Comparison of ENCODE assay signal across 13 cellular contexts in the genomic region with DNA sequence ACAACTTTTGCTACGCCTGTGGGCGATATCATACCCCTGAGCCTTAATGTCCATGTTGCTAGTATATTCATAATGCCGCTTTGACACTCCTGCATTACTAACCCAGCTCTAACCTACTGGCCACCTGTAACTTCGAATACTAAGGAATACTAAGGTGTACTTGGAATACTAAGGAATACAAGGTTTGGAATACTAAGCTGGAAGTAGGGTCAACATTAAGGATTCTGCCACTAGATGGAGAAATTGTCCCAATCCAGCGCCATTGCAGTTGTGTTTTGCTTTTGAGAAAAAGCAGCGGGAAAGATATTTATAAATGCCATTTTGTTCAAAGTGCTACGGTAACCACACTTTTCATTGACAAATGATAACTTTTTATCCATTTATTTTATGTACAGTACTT. TPM values are rescaled to one million over a fixed set of nuclear protein-coding genes. Genes with fewer than 3 reads are reported as not detected.
DNase-seq lines count a peak whose midpoint lies in the region; ATAC-seq, FAIRE-seq and TF ChIP-seq lines count a peak whose summit lies in the region.
"Had no signal": no experiment of that assay in that cellular context is flagged by ENCODE, and none has a peak within 500 bp of the region (broad histone marks: within the 10 kb centered on the region; RNA-seq: fewer than 3 reads in every experiment).

No MANE protein-coding gene starts in this region.

- POLR2A ChIA-PET in IMR-90 (lab: Charles Lee; ENCODE audit: unreplicated experiment), result no interaction called here
- POLR2A ChIA-PET in K562 (lab: Yijun Ruan, JAX), result no interaction called here

- no peak overlapping the region for H4K91ac ChIP-seq in IMR-90 (ENCODE audit: insufficient read depth, low read depth, low read length)

- H3K9ac ChIP-seq in IMR-90 (ENCODE audit: low read depth, low read length) (no peak overlapping the region), K562 (ENCODE audit: insufficient read depth in 1 of 2, low read depth in 2 of 2, low read length in 2 of 2) (no peak overlapping the region), mesendoderm (ENCODE audit: low read length) (no peak overlapping the region)

- no peak overlapping the region for H3K18ac ChIP-seq in IMR-90 (ENCODE audit: low read depth, low read length)
- no peak overlapping the region for H3K18ac ChIP-seq in mesendoderm (ENCODE audit: low read length)

- H3K27ac ChIP-seq in IMR-90 (ENCODE audit: insufficient read depth, low read length) (no peak overlapping the region), K562 (ENCODE audit: extremely low read depth, low read depth, low read length) (no peak overlapping the region), mesendoderm (ENCODE audit: low read depth, low read length) (no peak overlapping the region)
- H3K27ac ChIP-seq: epithelial cell of prostate, skin epidermis had no signal

- H2BK5ac ChIP-seq in IMR-90 (ENCODE audit: low read depth, low read length, poor library complexity, severe bottlenecking) (no peak overlapping the region), mesendoderm (ENCODE audit: low read length) (no peak overlapping the region)

- H3K36me3 ChIP-seq in IMR-90 (ENCODE audit: control insufficient read depth, insufficient read depth, low read length), result no peaks in the 10 kb centered on the region
- no peaks in the 10 kb centered on the region for H3K36me3 ChIP-seq in K562 (ENCODE audit: control insufficient read depth, insufficient read depth, low read length)
- H3K36me3 ChIP-seq in mesendoderm (ENCODE audit: control insufficient read depth, insufficient read depth, low read length), result peaks cover 2% of the 10 kb centered on the region

- no peak overlapping the region for H3K14ac ChIP-seq in IMR-90 (replicated peaks; ENCODE audit: low read depth, low read length)

- no peak overlapping the region for H2BK20ac ChIP-seq in IMR-90 (ENCODE audit: low read depth, low read length)

- H2AFZ ChIP-seq in IMR-90 (replicated peaks; ENCODE audit: low read length, poor library complexity) (no peak overlapping the region), K562 (ENCODE audit: low read depth, low read length) (no peak overlapping the region)

- H4K8ac ChIP-seq in IMR-90 (ENCODE audit: low read depth in 2 of 2, low read length in 2 of 2) (no peak overlapping the region), mesendoderm (ENCODE audit: low read depth, low read length) (no peak overlapping the region)

- intact Hi-C loops in IMR-90 (cut with micrococcal nuclease) (loop anchor here (1.0 kb wide), 1 partner anchor 243 kb away; no protein-coding TSS in a partner anchor), K562 (cut with micrococcal nuclease) (loop anchor here (1.0 kb wide), 2 partner anchors 106 to 243 kb away; no protein-coding TSS in a partner anchor)

- H2BK120ac ChIP-seq in IMR-90 (ENCODE audit: low read depth, low read length), result no peak overlapping the region
- H2BK120ac ChIP-seq in mesendoderm (ENCODE audit: low read depth, low read length), result no peak overlapping the region

- no peaks in the 10 kb centered on the region for H3K9me1 ChIP-seq in IMR-90 (ENCODE audit: insufficient read depth, low read length)
- H3K9me1 ChIP-seq in K562 (ENCODE audit: control insufficient read depth, insufficient read depth, low read length), result no peaks in the 10 kb centered on the region

- H3K79me1 ChIP-seq in IMR-90 (ENCODE audit: low read depth in 1 of 2, low read length in 2 of 2) (no peaks in the 10 kb centered on the region), mesendoderm (ENCODE audit: low read length) (no peaks in the 10 kb centered on the region)

- no CpG with 5 or more reads among the region's 7 CpGs for WGBS in IMR-90 (ENCODE audit: extremely low coverage in 2 of 2, insufficient read length in 1 of 2), 2 experiments
- under 1% methylated on average over 7 of the region's 7 CpGs for WGBS in K562 (ENCODE audit: insufficient coverage, low coverage, missing lambda C conversion rate)
- no CpG with 5 or more reads among the region's 7 CpGs for WGBS in mesendoderm (ENCODE audit: extremely low coverage, insufficient coverage, low lambda C conversion rate)

- no peak for TF ChIP-seq EP300 in K562 (IDR thresholded peaks at IDR 0.05; ENCODE audit: low read length)

- no peaks in the 10 kb centered on the region for H3K4me1 ChIP-seq in IMR-90 (ENCODE audit: control insufficient read depth, insufficient read depth, low read length)
- peaks cover 0 to 3% of the 10 kb centered on the region in 2 experiments; a peak in 1 of 5 replicates for H3K4me1 ChIP-seq in K562 (replicated peaks in 1 of 2; ENCODE audit: control insufficient read depth in 2 of 2, insufficient read depth in 2 of 2, low read length in 2 of 2)
- H3K4me1 ChIP-seq in mesendoderm (ENCODE audit: control insufficient read depth, low read depth, low read length), result no peaks in the 10 kb centered on the region

- H3K4ac ChIP-seq in IMR-90 (ENCODE audit: low read depth, low read length) (no peak overlapping the region), mesendoderm (ENCODE audit: low read depth, low read length) (no peak overlapping the region)

- H3K9me3 ChIP-seq in IMR-90 (ENCODE audit: control insufficient read depth, insufficient read depth, low read length) (no peaks in the 10 kb centered on the region), K562 (replicated peaks; ENCODE audit: control insufficient read depth, insufficient read depth, low read depth, low read length) (no peaks in the 10 kb centered on the region)

- H3K4me3 Mint-ChIP-seq in nephron, result no peak overlapping the region
- H3K4me3 Mint-ChIP-seq: activated naive CD4-positive, alpha-beta T cell treated with anti-CD3 and anti-CD28 coated beads, Interleukin-2, amount 50 U/mL, for 24 hours; stimulated activated effector memory CD8-positive, alpha-beta T cell treated with anti-CD3 and anti-CD28 coated beads, Interleukin-12 subunit alpha, Interleukin-12 subunit beta, amount 100 ng/mL, for 72 hours had no signal

- TF ChIP-seq POLR2A in IMR-90 (IDR thresholded peaks at IDR 0.05; ENCODE audit: low read depth, low read length), result no peak
- TF ChIP-seq POLR2A in K562 (conservative IDR thresholded peaks at IDR 0.05), result no peak

- peaks cover 35% of the 10 kb centered on the region for H3K27me3 Mint-ChIP-seq in nephron (ENCODE audit: low read depth)

- dilution Hi-C loops in IMR-90 (cut with HindIII; ENCODE audit: low sequenced_read_pairs, unreplicated experiment), result no loop called here

- TF ChIP-seq RAD21 in IMR-90 (IDR thresholded peaks at IDR 0.05; ENCODE audit: low read length) (peak; percentile 25; the same call in 1 of the 2 replicates), K562 (CRISPR knock-in tag; conservative IDR thresholded peaks at IDR 0.05 in 1 of 2, IDR thresholded peaks at IDR 0.05 in 1 of 2) (peak; percentile 54 to 73)

- H3K36me3 Mint-ChIP-seq in nephron (ENCODE audit: low read depth), result no peaks in the 10 kb centered on the region
- H3K36me3 Mint-ChIP-seq: stimulated activated effector memory CD8-positive, alpha-beta T cell treated with anti-CD3 and anti-CD28 coated beads, Interleukin-12 subunit alpha, Interleukin-12 subunit beta, amount 100 ng/mL, for 72 hours had no signal

- H4K20me1 ChIP-seq in IMR-90 (ENCODE audit: insufficient read depth, low read length), result no peaks in the 10 kb centered on the region
- H4K20me1 ChIP-seq in K562 (replicated peaks; ENCODE audit: control insufficient read depth, insufficient read depth, low read length), result no peaks in the 10 kb centered on the region

- CTCF ChIA-PET in IMR-90 (lab: Yijun Ruan, JAX) (interaction anchor here (0.7 to 0.9 kb wide), 2 partner anchors 10 to 105 kb away, joined by 3 read pairs; no protein-coding TSS in a partner anchor), K562 (lab: Yijun Ruan, JAX; ENCODE audit: low intra/inter-chr PET ratio) (interaction anchor here (0.6 to 2.0 kb wide), 2 partner anchors 119 to 244 kb away, joined by 3 to 5 read pairs; no protein-coding TSS in a partner anchor)

- H3K4me2 ChIP-seq in IMR-90 (ENCODE audit: low read depth, low read length), result no peak overlapping the region
- H3K4me2 ChIP-seq in K562 (ENCODE audit: insufficient read depth, low read length), result no peak overlapping the region
- no peak overlapping the region for H3K4me2 ChIP-seq in mesendoderm (ENCODE audit: low read length)

- no peak for ATAC-seq in IMR-90 (ENCODE audit: low read depth)
- ATAC-seq in K562, result no peak
- ATAC-seq in HG02610 (IDR thresholded peaks at IDR 0.05; ENCODE audit: unreplicated experiment), result no peak
- ATAC-seq: left ventricle myocardium superior; stimulated activated effector memory CD8-positive, alpha-beta T cell treated with anti-CD3 and anti-CD28 coated beads, Interleukin-12 subunit alpha, Interleukin-12 subunit beta, amount 100 ng/mL, for 72 hours had no signal

- BruUV-seq in IMR-90 (replicated peaks; lab: Mats Ljungman, UMichigan) (no TSS peak), K562 (replicated peaks; lab: Mats Ljungman, UMichigan) (no TSS peak)

- H2AK5ac ChIP-seq in IMR-90 (ENCODE audit: low read depth, low read length), result no peak overlapping the region
- H2AK5ac ChIP-seq in mesendoderm (ENCODE audit: low read length), result no peak overlapping the region

- FAIRE-seq in K562 (lab: Jason Lieb, UNC), result peak; percentile 79

- peak; percentile 40 for DNase-seq in COLO829 (ENCODE audit: low spot score)
- peak; percentile 9 for DNase-seq in IMR-90
- no peak for DNase-seq in K562 (ENCODE audit: extremely low read depth in 1 of 4, low spot score in 3 of 4)
- DNase-seq in NCI-H1048 (lab: John Stamatoyannopoulos, UW), result no peak
- no peak for DNase-seq in mesendoderm
- DNase-seq in NOMO-1 treated with dmso at 0.1 percent for 144 hours (lab: John Stamatoyannopoulos, UW; ENCODE audit: unreplicated experiment), result no peak
- DNase-seq: left ventricle myocardium superior had no signal

- no peaks in the 10 kb centered on the region for H3K79me2 ChIP-seq in K562 (ENCODE audit: control insufficient read depth, insufficient read depth, low read length)
- no peaks in the 10 kb centered on the region for H3K79me2 ChIP-seq in mesendoderm (ENCODE audit: control insufficient read depth, insufficient read depth, low read length)

- H3K27ac Mint-ChIP-seq in nephron, result no peak overlapping the region
- H3K27ac Mint-ChIP-seq: activated naive CD4-positive, alpha-beta T cell treated with anti-CD3 and anti-CD28 coated beads, Interleukin-2, amount 50 U/mL, for 24 hours; stimulated activated effector memory CD8-positive, alpha-beta T cell treated with anti-CD3 and anti-CD28 coated beads, Interleukin-12 subunit alpha, Interleukin-12 subunit beta, amount 100 ng/mL, for 72 hours had no signal

- H4K5ac ChIP-seq in IMR-90 (ENCODE audit: low read depth, low read length) (no peak overlapping the region), mesendoderm (ENCODE audit: low read length) (no peak overlapping the region)

- no peak overlapping the region for H3K4me3 ChIP-seq in IMR-90 (ENCODE audit: insufficient read depth, low read depth, low read length)
- H3K4me3 ChIP-seq in K562, result no peak overlapping the region
- no peak overlapping the region for H3K4me3 ChIP-seq in mesendoderm (ENCODE audit: low read length)
- H3K4me3 ChIP-seq: skin epidermis had no signal

- H2AK9ac ChIP-seq in IMR-90 (replicated peaks; ENCODE audit: low read depth, low read length, poor library complexity), result no peak overlapping the region

- H3K4me1 Mint-ChIP-seq in nephron, result no peaks in the 10 kb centered on the region
- H3K4me1 Mint-ChIP-seq: activated naive CD4-positive, alpha-beta T cell treated with anti-CD3 and anti-CD28 coated beads, Interleukin-2, amount 50 U/mL, for 24 hours; stimulated activated effector memory CD8-positive, alpha-beta T cell treated with anti-CD3 and anti-CD28 coated beads, Interleukin-12 subunit alpha, Interleukin-12 subunit beta, amount 100 ng/mL, for 72 hours had no signal

- H3K23ac ChIP-seq in IMR-90 (ENCODE audit: low read depth, low read length) (no peak overlapping the region), mesendoderm (ENCODE audit: low read length) (no peak overlapping the region)

- H3K27me3 ChIP-seq in IMR-90 (ENCODE audit: control insufficient read depth, insufficient read depth, low read length) (peaks cover 3% of the 10 kb centered on the region; the same call in 1 of the 2 replicates), K562 (ENCODE audit: control insufficient read depth in 2 of 2, insufficient read depth in 2 of 2, low read length in 2 of 2) (peaks cover 17 to 50% of the 10 kb centered on the region in 2 experiments), mesendoderm (ENCODE audit: insufficient read depth, low read length, poor library complexity) (no peaks in the 10 kb centered on the region)

- H3K56ac ChIP-seq in IMR-90 (ENCODE audit: extremely low read depth, insufficient read depth, low read length), result no peak overlapping the region
- H3K56ac ChIP-seq in mesendoderm (ENCODE audit: low read length), result no peak overlapping the region

- in situ Hi-C loops in IMR-90 (cut with MboI; ENCODE audit: low sequenced_read_pairs) (no loop called here), K562 (cut with MboI) (no loop called here)

- TF ChIP-seq CTCF in IMR-90 (conservative IDR thresholded peaks at IDR 0.05; ENCODE audit: low read depth, low read length), result no peak
- peak in 2 of 3 experiments; percentile 38 to 52; a peak in 4 of 6 replicates for TF ChIP-seq CTCF in K562 (IDR thresholded peaks at IDR 0.05 in 2 of 3, conservative IDR thresholded peaks at IDR 0.05 in 1 of 3; ENCODE audit: insufficient read depth in 2 of 3, low read depth in 1 of 3, low read length in 3 of 3)
- TF ChIP-seq CTCF in nephron (IDR thresholded peaks at IDR 0.05; ENCODE audit: unreplicated experiment in 3 of 3), result peak; percentile 53 to 60 (median 59)

- H2BK15ac ChIP-seq in IMR-90 (ENCODE audit: low read depth, low read length) (no peak overlapping the region), mesendoderm (replicated peaks; ENCODE audit: low read depth) (no peak overlapping the region)

- no peaks in the 10 kb centered on the region for H3K9me3 Mint-ChIP-seq in nephron
- H3K9me3 Mint-ChIP-seq: activated naive CD4-positive, alpha-beta T cell treated with anti-CD3 and anti-CD28 coated beads, Interleukin-2, amount 50 U/mL, for 24 hours; stimulated activated effector memory CD8-positive, alpha-beta T cell treated with anti-CD3 and anti-CD28 coated beads, Interleukin-12 subunit alpha, Interleukin-12 subunit beta, amount 100 ng/mL, for 72 hours had no signal

RNA-seq across cellular contexts. Expression of gene TBXT, which starts 10.7 kb away (rescaled TPM):
- total RNA-seq in IMR-90 (2012; rRNA removed) (not detected in 2 replicates), K562 (2014; rRNA removed) (not detected in 2 replicates), K562 (2014; rRNA removed; fragmentation: Illumina TruSeq; extraction: Trizol) (not detected in 2 replicates), K562 (2015; rRNA removed; fragmentation: Illumina TruSeq; extraction: Trizol) (not detected in 2 replicates), K562 (2021) (not detected in 2 replicates)
- polyA plus RNA-seq in IMR-90 (2012; rRNA removed) (not detected in 2 replicates), K562 (2011; rRNA removed) (not detected in 2 replicates), K562 (2014; fragmentation: Illumina TruSeq; extraction: Trizol) (not detected in 2 replicates), K562 (2014; fragmentation: Nextera tagmentation; extraction: Ambion mirVana) (not detected), K562 (2014; rRNA removed) (not detected in 2 replicates)
- polyA plus RNA-seq in IMR-90 (2012; cell fraction: cytosol; rRNA removed), result not detected in 2 replicates
- polyA plus RNA-seq in IMR-90 (2012; cell fraction: nucleus; rRNA removed; ENCODE audit: low replicate concordance), result not detected in 2 replicates
- total RNA-seq in K562 (2011; cell fraction: chromatin; rRNA removed; ENCODE audit: low replicate concordance), result not detected in 2 replicates
- total RNA-seq in K562 (2011; cell fraction: nucleolus; rRNA removed), result not detected in 2 replicates
- not detected in 2 replicates for total RNA-seq in K562 (2011; cell fraction: nucleoplasm; rRNA removed)
- not detected in 2 replicates for polyA plus RNA-seq in K562 (2011; cell fraction: cytosol; rRNA removed)
- not detected in 2 replicates for polyA plus RNA-seq in K562 (2011; cell fraction: nucleus; rRNA removed)
- polyA plus RNA-seq in K562 (2012), result not detected in 2 replicates
- polyA minus RNA-seq in K562 (2011; rRNA and poly(A)+ RNA removed), result not detected in 2 replicates
- polyA minus RNA-seq in K562 (2011; cell fraction: cytosol; rRNA and poly(A)+ RNA removed), result not detected in 2 replicates
- polyA minus RNA-seq in K562 (2011; cell fraction: nucleus; rRNA and poly(A)+ RNA removed), result not detected in 2 replicates
- polyA plus RNA-seq in mesendoderm (2013, experiment 1 of 2), result 168 TPM
- 162 TPM for polyA plus RNA-seq in mesendoderm (2013, experiment 2 of 2)
- total RNA-seq: left ventricle myocardium superior had no signal

Comparison
In these comparisons a context has a peak if more than half of its experiments do, and no peak if none do; other contexts are left out.
1. DNase-seq: peak in COLO829 (single experiment) and IMR-90 (single experiment); none in K562 (0 of 4), NCI-H1048 (single experiment), mesendoderm (single experiment) and NOMO-1 treated with dmso at 0.1 percent for 144 hours (single experiment).